Comparison of ENCODE assay signal across 23 cellular contexts in genomic region chr11:1400168-1401000, GRCh38. TPM values are rescaled to one million over a fixed set of nuclear protein-coding genes. Genes with fewer than 3 reads are reported as not detected.
"Had no signal": no experiment of that assay in that cellular context is flagged by ENCODE, and none has a peak within 500 bp of the region (broad histone marks: within the 10 kb centered on the region; RNA-seq: fewer than 3 reads in every experiment).

No MANE protein-coding gene starts in this region.

- DNase-seq: activated CD4-positive, alpha-beta memory T cell treated with anti-CD3 and anti-CD28 coated beads for 36 hours; activated CD4-positive, alpha-beta T cell treated with anti-CD3 and anti-CD28 coated beads, Interleukin-2, amount 10 ng/mL, durations not matched to agents 7 days and 5 days; activated CD4-positive, CD25-positive, alpha-beta regulatory T cell; activated CD8-positive, alpha-beta memory T cell treated with anti-CD3 and anti-CD28 coated beads for 24 hours; activated effector memory CD4-positive, alpha-beta T cell treated with anti-CD3 and anti-CD28 coated beads, Interleukin-2, amount 50 U/mL, for 16 hours; activated naive CD4-positive, alpha-beta T cell treated with anti-CD3 and anti-CD28 coated beads for 36 hours; activated naive CD8-positive, alpha-beta T cell treated with anti-CD3 and anti-CD28 coated beads for 36 hours; activated T-cell treated with anti-CD3 and anti-CD28 coated beads, Interleukin-2, amount 50 U/mL, for 4 hours; caudate nucleus; Kasumi-1; KBM-7; NCI-H2029; NCI-H2107; NCI-H2171 treated with DMSO at 0.1 percent for 48 hours; NCI-H226; NCI-H526 treated with DMSO at 0.1 percent for 48 hours; NCI-H82; SJCRH30 had no signal

- H3K27ac Mint-ChIP-seq: activated CD4-positive, alpha-beta memory T cell treated with anti-CD3 and anti-CD28 coated beads for 36 hours; activated CD4-positive, alpha-beta T cell treated with anti-CD3 and anti-CD28 coated beads, Interleukin-2, amount 10 ng/mL, durations not matched to agents 7 days and 5 days; activated naive CD4-positive, alpha-beta T cell treated with anti-CD3 and anti-CD28 coated beads for 36 hours; activated naive CD8-positive, alpha-beta T cell treated with anti-CD3 and anti-CD28 coated beads for 36 hours had no signal

- H3K4me2 ChIP-seq: SK-N-SH had no signal

- H3K4me3 ChIP-seq: SJCRH30 had no signal

- H3K27ac ChIP-seq: SJCRH30, VCaP had no signal

- H3K36me3 Mint-ChIP-seq: activated CD4-positive, alpha-beta memory T cell treated with anti-CD3 and anti-CD28 coated beads for 36 hours; activated naive CD8-positive, alpha-beta T cell treated with anti-CD3 and anti-CD28 coated beads for 36 hours had no signal

- H3K4me1 Mint-ChIP-seq: activated CD4-positive, alpha-beta T cell treated with anti-CD3 and anti-CD28 coated beads, Interleukin-2, amount 10 ng/mL, durations not matched to agents 7 days and 5 days; activated naive CD8-positive, alpha-beta T cell treated with anti-CD3 and anti-CD28 coated beads for 36 hours had no signal

- H3K9me3 ChIP-seq: SJCRH30, SK-N-SH had no signal

- H3K36me3 ChIP-seq: SJCRH30 had no signal

- H3K4me3 Mint-ChIP-seq: activated CD4-positive, alpha-beta memory T cell treated with anti-CD3 and anti-CD28 coated beads for 36 hours; activated CD4-positive, alpha-beta T cell treated with anti-CD3 and anti-CD28 coated beads, Interleukin-2, amount 10 ng/mL, durations not matched to agents 7 days and 5 days; activated naive CD4-positive, alpha-beta T cell treated with anti-CD3 and anti-CD28 coated beads for 36 hours; activated naive CD8-positive, alpha-beta T cell treated with anti-CD3 and anti-CD28 coated beads for 36 hours; activated T-cell treated with anti-CD3 and anti-CD28 coated beads, Interleukin-2, amount 50 U/mL, for 4 hours had no signal

- H3K4me1 ChIP-seq: SJCRH30 had no signal

- ATAC-seq: activated T-cell treated with anti-CD3 and anti-CD28 coated beads, Interleukin-2, amount 50 U/mL, for 4 hours had no signal

- H3K27me3 ChIP-seq: SJCRH30 had no signal

- H3K27me3 Mint-ChIP-seq: activated CD4-positive, alpha-beta T cell treated with anti-CD3 and anti-CD28 coated beads, Interleukin-2, amount 10 ng/mL, durations not matched to agents 7 days and 5 days; activated naive CD8-positive, alpha-beta T cell treated with anti-CD3 and anti-CD28 coated beads for 36 hours had no signal

- H3K9ac ChIP-seq: SK-N-SH had no signal

- H3K9me3 Mint-ChIP-seq: activated CD4-positive, alpha-beta memory T cell treated with anti-CD3 and anti-CD28 coated beads for 36 hours; activated CD4-positive, alpha-beta T cell treated with anti-CD3 and anti-CD28 coated beads, Interleukin-2, amount 10 ng/mL, durations not matched to agents 7 days and 5 days; activated naive CD4-positive, alpha-beta T cell treated with anti-CD3 and anti-CD28 coated beads for 36 hours; activated naive CD8-positive, alpha-beta T cell treated with anti-CD3 and anti-CD28 coated beads for 36 hours; activated T-cell treated with anti-CD3 and anti-CD28 coated beads, Interleukin-2, amount 50 U/mL, for 4 hours had no signal

RNA-seq across cellular contexts. Expression of gene BRSK2, which starts 10.7 kb away (rescaled TPM):
- total RNA-seq: activated CD4-positive, alpha-beta T cell treated with anti-CD3 and anti-CD28 coated beads, Interleukin-2, amount 10 ng/mL, durations not matched to agents 7 days and 5 days; OCI-LY7; RPMI7951; SJCRH30; T-helper 2 cell treated with Interferon-gamma antibody and Interleukin-4, amounts not matched to agents 100 ng/mL and 5 ng/mL, for 36 hours had no signal
